ENCODE assay signal across 9 cellular contexts in genomic region chr17:17691468-17692263, GRCh38. TPM values are rescaled to one million over a fixed set of nuclear protein-coding genes. Genes with fewer than 3 reads are reported as not detected.
A peak's percentile ranks its signal among the peaks of the same experiment; 100 is the strongest.
DNase-seq lines count a peak whose midpoint lies in the region; ATAC-seq, FAIRE-seq and TF ChIP-seq lines count a peak whose summit lies in the region.
"Had no signal": no experiment of that assay in that cellular context is flagged by ENCODE, and none has a peak within 500 bp of the region (broad histone marks: within the 10 kb centered on the region; RNA-seq: fewer than 3 reads in every experiment).

No MANE protein-coding gene starts in this region.

- peak overlapping the region in 9 of 10 donors; percentile 98 to 100 (median 99) for H3K27ac ChIP-seq in heart right ventricle
- H3K27ac ChIP-seq in RWPE2 (ENCODE audit: poor library complexity, severe bottlenecking), result peak overlapping the region; percentile 98
- peak overlapping the region; percentile 39 for H3K27ac ChIP-seq in keratinocyte (ENCODE audit: control insufficient read depth, insufficient read depth, low read length)
- H3K27ac ChIP-seq in urinary bladder (ENCODE audit: low read depth), result peak overlapping the region; percentile 48

- dilution Hi-C loops in keratinocyte (cut with MboI; ENCODE audit: extremely low pct_ligation_motif_present, low sequenced_read_pairs), result no loop called here

- peaks cover 0 to under 1% (median 0%) of the 10 kb centered on the region in 7 donors for H3K9me3 Mint-ChIP-seq in CD14-positive monocyte

- no peak overlapping the region for H3K4me3 Mint-ChIP-seq in CD14-positive monocyte

- no peak overlapping the region for H2AFZ ChIP-seq in keratinocyte (ENCODE audit: control insufficient read depth, low read length)

- FAIRE-seq in keratinocyte (lab: Jason Lieb, UNC), result no peak

- H3K9me3 ChIP-seq in heart right ventricle (no peaks in the 10 kb centered on the region), RWPE2 (ENCODE audit: severe bottlenecking) (no peaks in the 10 kb centered on the region), keratinocyte (ENCODE audit: control insufficient read depth, low read depth, low read length) (no peaks in the 10 kb centered on the region)
- H3K9me3 ChIP-seq: MG63 had no signal

- H3K4me1 Mint-ChIP-seq in CD14-positive monocyte, result peaks cover 61% of the 10 kb centered on the region

- H3K4me1 ChIP-seq in heart right ventricle, result peaks cover 47 to 74% (median 63%) of the 10 kb centered on the region in 9 donors
- peaks cover 77% of the 10 kb centered on the region for H3K4me1 ChIP-seq in RWPE2 (ENCODE audit: insufficient read depth, poor library complexity, severe bottlenecking)
- peaks cover 60% of the 10 kb centered on the region for H3K4me1 ChIP-seq in keratinocyte (ENCODE audit: control insufficient read depth, extremely low read depth, insufficient read depth, low read length)
- H3K4me1 ChIP-seq in urinary bladder (ENCODE audit: insufficient read depth), result peaks cover 2% of the 10 kb centered on the region

- H3K9ac ChIP-seq in keratinocyte (ENCODE audit: control insufficient read depth, extremely low read depth, insufficient read depth, low read length), result peak overlapping the region; percentile 42

- TF ChIP-seq CTCF in heart right ventricle (IDR thresholded peaks at IDR 0.05), result no peak
- no peak for TF ChIP-seq CTCF in RWPE2 (IDR thresholded peaks at IDR 0.05; ENCODE audit: poor library complexity, severe bottlenecking)
- TF ChIP-seq CTCF in keratinocyte (optimal IDR thresholded peaks at IDR 0.05 in 1 of 3, IDR thresholded peaks at IDR 0.05 in 1 of 3, conservative IDR thresholded peaks at IDR 0.05 in 1 of 3; ENCODE audit: extremely low read depth in 1 of 3, insufficient read depth in 2 of 3, low read length in 3 of 3), result no peak
- TF ChIP-seq CTCF in CD14-positive monocyte (IDR thresholded peaks at IDR 0.05), result no peak

- peaks cover 13% of the 10 kb centered on the region for H4K20me1 ChIP-seq in keratinocyte (ENCODE audit: control insufficient read depth, extremely low read depth, insufficient read depth, low read length)

- peaks cover 2% of the 10 kb centered on the region for H3K9me1 ChIP-seq in keratinocyte (ENCODE audit: control insufficient read depth, extremely low read depth, insufficient read depth, low read length)

- peaks cover 85% of the 10 kb centered on the region for H3K79me2 ChIP-seq in keratinocyte (ENCODE audit: control insufficient read depth, insufficient read depth, low read length)

- peaks cover 3 to 6% of the 10 kb centered on the region in 2 donors for H3K36me3 Mint-ChIP-seq in CD14-positive monocyte

- no peak overlapping the region for H3K4me3 ChIP-seq in heart right ventricle
- no peak overlapping the region for H3K4me3 ChIP-seq in RWPE2 (ENCODE audit: severe bottlenecking)
- H3K4me3 ChIP-seq in keratinocyte (ENCODE audit: control insufficient read depth in 2 of 3, extremely low read depth in 1 of 3, insufficient read depth in 2 of 3, low read depth in 1 of 3, low read length in 3 of 3), result no peak overlapping the region
- H3K4me3 ChIP-seq in urinary bladder (ENCODE audit: low read depth, low read length), result no peak overlapping the region
- H3K4me3 ChIP-seq: MG63 had no signal

- H3K27me3 Mint-ChIP-seq in CD14-positive monocyte (ENCODE audit: low read depth in 3 of 3), result peaks cover 0 to 6% (median 3%) of the 10 kb centered on the region in 3 donors

- WGBS in heart right ventricle, 2 donors, result 35 to 36% methylated on average over 8 of the region's 8 CpGs
- WGBS in urinary bladder, result 40% methylated on average over 8 of the region's 8 CpGs

- intact Hi-C loops in heart right ventricle (cut with DNase I) (no loop called here), Right ventricle myocardium superior (cut with DNase I) (no loop called here), CD14-positive monocyte (cut with micrococcal nuclease) (loop anchor here in 1 of 2 donors (10.0 kb wide), 1 partner anchor 343 kb away; the partner anchor contains the start of genes ATPAF2 and GID4)

- DNase-seq in heart right ventricle (peak; percentile 44 to 47), Right ventricle myocardium superior (no peak), RWPE2 (ENCODE audit: low spot score) (no peak), keratinocyte (ENCODE audit: low read depth, low spot score) (no peak), CD14-positive monocyte (ENCODE audit: low spot score) (no peak)
- DNase-seq: MG63 had no signal

- peak overlapping the region in 1 of 7 donors; percentile 78 for H3K27ac Mint-ChIP-seq in CD14-positive monocyte

- ATAC-seq in heart right ventricle, result no peak
- ATAC-seq in Right ventricle myocardium superior (ENCODE audit: poor library complexity), result no peak
- no peak for ATAC-seq in RWPE2 (ENCODE audit: low read depth)
- ATAC-seq in HG03521 (IDR thresholded peaks at IDR 0.05; ENCODE audit: unreplicated experiment), result no peak
- no peak for ATAC-seq in GM21619 (IDR thresholded peaks at IDR 0.05; ENCODE audit: unreplicated experiment)

- H3K36me3 ChIP-seq in heart right ventricle, result no peaks in the 10 kb centered on the region
- peaks cover 4% of the 10 kb centered on the region for H3K36me3 ChIP-seq in RWPE2 (ENCODE audit: low read depth)
- no peaks in the 10 kb centered on the region for H3K36me3 ChIP-seq in keratinocyte (ENCODE audit: control insufficient read depth in 2 of 2, extremely low read depth in 1 of 2, insufficient read depth in 2 of 2, low read length in 2 of 2)
- H3K36me3 ChIP-seq in urinary bladder (ENCODE audit: insufficient read depth), result no peaks in the 10 kb centered on the region
- H3K36me3 ChIP-seq: MG63 had no signal

- H3K27me3 ChIP-seq in heart right ventricle, result no peaks in the 10 kb centered on the region
- no peaks in the 10 kb centered on the region for H3K27me3 ChIP-seq in RWPE2 (ENCODE audit: insufficient read depth, poor library complexity, severe bottlenecking)
- H3K27me3 ChIP-seq in keratinocyte (ENCODE audit: control insufficient read depth, extremely low read depth, insufficient read depth, low read length), result no peaks in the 10 kb centered on the region
- H3K27me3 ChIP-seq: MG63 had no signal

- peak overlapping the region; percentile 25 for H3K4me2 ChIP-seq in keratinocyte (ENCODE audit: control insufficient read depth, extremely low read depth, insufficient read depth, low read depth, low read length)

RNA-seq across cellular contexts. Expression of gene RAI1, which starts 10.4 kb away (rescaled TPM):
- total RNA-seq in heart right ventricle (10 to 100 TPM; 15.8 to 32.0 (median 20.9) TPM), Right ventricle myocardium superior (28.3 TPM), urinary bladder (17.5 TPM)
- polyA plus RNA-seq in heart right ventricle (10 to 100 TPM; 13.8 to 17.5 TPM), keratinocyte (2.6 to 3.8 TPM (median 3.2 TPM) in 3 replicates), urinary bladder (20.2 TPM), CD14-positive monocyte (1 to 10 TPM in 1 of 2 donors, under 1 TPM in 1; 0.89 to 1.5 TPM)
- polyA plus RNA-seq in keratinocyte (2011; ENCODE audit: low read depth), result 4.4 TPM
- 1.5 and 4.3 TPM in 2 replicates for polyA plus RNA-seq in keratinocyte (2011; cell fraction: cytosol; rRNA removed)
- 12.7 and 22.4 TPM in 2 replicates for polyA plus RNA-seq in keratinocyte (2011; cell fraction: nucleus; rRNA removed)
- polyA plus RNA-seq in keratinocyte (2012; ENCODE audit: low replicate concordance), result 7.9 and 17.1 TPM in 2 replicates
- 7.0 to 17.7 TPM (median 7.2 TPM) in 3 replicates for polyA minus RNA-seq in keratinocyte
- 12.1 TPM for polyA minus RNA-seq in keratinocyte (2011; cell fraction: cytosol; rRNA and poly(A)+ RNA removed)
- polyA minus RNA-seq in keratinocyte (2011; cell fraction: nucleus; rRNA and poly(A)+ RNA removed), result 16.7 and 20.6 TPM in 2 replicates

Comparison
In these comparisons a context has a peak if more than half of its experiments do, and no peak if none do; other contexts are left out.
1. DNase-seq: peak in heart right ventricle (2 of 2); none in Right ventricle myocardium superior (single experiment), RWPE2 (single experiment), keratinocyte (single experiment) and CD14-positive monocyte (single experiment).
2. H3K27ac ChIP-seq: peak in every context shown above with its lines; median percentile 99 in heart right ventricle; 98 in RWPE2; 48 in urinary bladder; 39 in keratinocyte.